ENCODE assay signal across 1 cellular context in the genomic region with DNA sequence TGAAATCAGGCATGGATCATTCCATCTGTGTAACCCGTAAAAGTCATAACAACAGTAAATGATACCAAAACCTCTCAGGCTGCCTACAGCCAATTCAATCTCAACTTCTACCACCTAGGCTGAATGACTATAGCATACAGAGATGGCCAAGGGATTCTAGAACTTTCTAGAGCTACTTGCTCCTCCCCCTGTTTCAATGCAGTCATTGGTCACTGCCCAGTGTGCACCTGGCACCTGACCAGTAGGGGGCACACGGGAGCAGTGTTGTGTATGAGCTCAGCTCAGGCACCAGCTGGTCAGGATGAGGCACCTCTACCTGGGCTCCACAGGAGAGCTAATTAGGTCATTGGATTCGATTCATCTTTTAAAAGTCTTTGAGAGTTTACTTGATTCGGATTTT.
TF ChIP-seq lines count a peak whose summit lies in the region.

No MANE protein-coding gene starts in this region.

TF ChIP-seq in GM12878, 131 proteins besides CTCF, POLR2A, EP300 and RAD21 (continued from another document):
- TF ChIP-seq, protein P1, sequence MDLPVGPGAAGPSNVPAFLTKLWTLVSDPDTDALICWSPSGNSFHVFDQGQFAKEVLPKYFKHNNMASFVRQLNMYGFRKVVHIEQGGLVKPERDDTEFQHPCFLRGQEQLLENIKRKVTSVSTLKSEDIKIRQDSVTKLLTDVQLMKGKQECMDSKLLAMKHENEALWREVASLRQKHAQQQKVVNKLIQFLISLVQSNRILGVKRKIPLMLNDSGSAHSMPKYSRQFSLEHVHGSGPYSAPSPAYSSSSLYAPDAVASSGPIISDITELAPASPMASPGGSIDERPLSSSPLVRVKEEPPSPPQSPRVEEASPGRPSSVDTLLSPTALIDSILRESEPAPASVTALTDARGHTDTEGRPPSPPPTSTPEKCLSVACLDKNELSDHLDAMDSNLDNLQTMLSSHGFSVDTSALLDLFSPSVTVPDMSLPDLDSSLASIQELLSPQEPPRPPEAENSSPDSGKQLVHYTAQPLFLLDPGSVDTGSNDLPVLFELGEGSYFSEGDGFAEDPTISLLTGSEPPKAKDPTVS (IDR thresholded peaks at IDR 0.05; ENCODE audit: low read depth, low read length): peak; percentile 67; the same call in 1 of the 2 replicates
- TF ChIP-seq TBL1XR1 (IDR thresholded peaks at IDR 0.05; ENCODE audit: low read depth, low read length) (no peak), RB1 (IDR thresholded peaks at IDR 0.05; ENCODE audit: borderline replicate concordance) (no peak), DPF2 (IDR thresholded peaks at IDR 0.05) (no peak), NFXL1 (IDR thresholded peaks at IDR 0.05; ENCODE audit: borderline replicate concordance) (no peak)
- TF ChIP-seq, protein P2, sequence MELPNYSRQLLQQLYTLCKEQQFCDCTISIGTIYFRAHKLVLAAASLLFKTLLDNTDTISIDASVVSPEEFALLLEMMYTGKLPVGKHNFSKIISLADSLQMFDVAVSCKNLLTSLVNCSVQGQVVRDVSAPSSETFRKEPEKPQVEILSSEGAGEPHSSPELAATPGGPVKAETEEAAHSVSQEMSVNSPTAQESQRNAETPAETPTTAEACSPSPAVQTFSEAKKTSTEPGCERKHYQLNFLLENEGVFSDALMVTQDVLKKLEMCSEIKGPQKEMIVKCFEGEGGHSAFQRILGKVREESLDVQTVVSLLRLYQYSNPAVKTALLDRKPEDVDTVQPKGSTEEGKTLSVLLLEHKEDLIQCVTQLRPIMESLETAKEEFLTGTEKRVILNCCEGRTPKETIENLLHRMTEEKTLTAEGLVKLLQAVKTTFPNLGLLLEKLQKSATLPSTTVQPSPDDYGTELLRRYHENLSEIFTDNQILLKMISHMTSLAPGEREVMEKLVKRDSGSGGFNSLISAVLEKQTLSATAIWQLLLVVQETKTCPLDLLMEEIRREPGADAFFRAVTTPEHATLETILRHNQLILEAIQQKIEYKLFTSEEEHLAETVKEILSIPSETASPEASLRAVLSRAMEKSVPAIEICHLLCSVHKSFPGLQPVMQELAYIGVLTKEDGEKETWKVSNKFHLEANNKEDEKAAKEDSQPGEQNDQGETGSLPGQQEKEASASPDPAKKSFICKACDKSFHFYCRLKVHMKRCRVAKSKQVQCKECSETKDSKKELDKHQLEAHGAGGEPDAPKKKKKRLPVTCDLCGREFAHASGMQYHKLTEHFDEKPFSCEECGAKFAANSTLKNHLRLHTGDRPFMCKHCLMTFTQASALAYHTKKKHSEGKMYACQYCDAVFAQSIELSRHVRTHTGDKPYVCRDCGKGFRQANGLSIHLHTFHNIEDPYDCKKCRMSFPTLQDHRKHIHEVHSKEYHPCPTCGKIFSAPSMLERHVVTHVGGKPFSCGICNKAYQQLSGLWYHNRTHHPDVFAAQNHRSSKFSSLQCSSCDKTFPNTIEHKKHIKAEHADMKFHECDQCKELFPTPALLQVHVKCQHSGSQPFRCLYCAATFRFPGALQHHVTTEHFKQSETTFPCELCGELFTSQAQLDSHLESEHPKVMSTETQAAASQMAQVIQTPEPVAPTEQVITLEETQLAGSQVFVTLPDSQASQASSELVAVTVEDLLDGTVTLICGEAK (IDR thresholded peaks at IDR 0.05; ENCODE audit: borderline replicate concordance): no peak
- TF ChIP-seq, protein P3, sequence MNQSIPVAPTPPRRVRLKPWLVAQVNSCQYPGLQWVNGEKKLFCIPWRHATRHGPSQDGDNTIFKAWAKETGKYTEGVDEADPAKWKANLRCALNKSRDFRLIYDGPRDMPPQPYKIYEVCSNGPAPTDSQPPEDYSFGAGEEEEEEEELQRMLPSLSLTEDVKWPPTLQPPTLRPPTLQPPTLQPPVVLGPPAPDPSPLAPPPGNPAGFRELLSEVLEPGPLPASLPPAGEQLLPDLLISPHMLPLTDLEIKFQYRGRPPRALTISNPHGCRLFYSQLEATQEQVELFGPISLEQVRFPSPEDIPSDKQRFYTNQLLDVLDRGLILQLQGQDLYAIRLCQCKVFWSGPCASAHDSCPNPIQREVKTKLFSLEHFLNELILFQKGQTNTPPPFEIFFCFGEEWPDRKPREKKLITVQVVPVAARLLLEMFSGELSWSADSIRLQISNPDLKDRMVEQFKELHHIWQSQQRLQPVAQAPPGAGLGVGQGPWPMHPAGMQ (IDR thresholded peaks at IDR 0.05; ENCODE audit: borderline replicate concordance): no peak
- TF ChIP-seq, protein P4, sequence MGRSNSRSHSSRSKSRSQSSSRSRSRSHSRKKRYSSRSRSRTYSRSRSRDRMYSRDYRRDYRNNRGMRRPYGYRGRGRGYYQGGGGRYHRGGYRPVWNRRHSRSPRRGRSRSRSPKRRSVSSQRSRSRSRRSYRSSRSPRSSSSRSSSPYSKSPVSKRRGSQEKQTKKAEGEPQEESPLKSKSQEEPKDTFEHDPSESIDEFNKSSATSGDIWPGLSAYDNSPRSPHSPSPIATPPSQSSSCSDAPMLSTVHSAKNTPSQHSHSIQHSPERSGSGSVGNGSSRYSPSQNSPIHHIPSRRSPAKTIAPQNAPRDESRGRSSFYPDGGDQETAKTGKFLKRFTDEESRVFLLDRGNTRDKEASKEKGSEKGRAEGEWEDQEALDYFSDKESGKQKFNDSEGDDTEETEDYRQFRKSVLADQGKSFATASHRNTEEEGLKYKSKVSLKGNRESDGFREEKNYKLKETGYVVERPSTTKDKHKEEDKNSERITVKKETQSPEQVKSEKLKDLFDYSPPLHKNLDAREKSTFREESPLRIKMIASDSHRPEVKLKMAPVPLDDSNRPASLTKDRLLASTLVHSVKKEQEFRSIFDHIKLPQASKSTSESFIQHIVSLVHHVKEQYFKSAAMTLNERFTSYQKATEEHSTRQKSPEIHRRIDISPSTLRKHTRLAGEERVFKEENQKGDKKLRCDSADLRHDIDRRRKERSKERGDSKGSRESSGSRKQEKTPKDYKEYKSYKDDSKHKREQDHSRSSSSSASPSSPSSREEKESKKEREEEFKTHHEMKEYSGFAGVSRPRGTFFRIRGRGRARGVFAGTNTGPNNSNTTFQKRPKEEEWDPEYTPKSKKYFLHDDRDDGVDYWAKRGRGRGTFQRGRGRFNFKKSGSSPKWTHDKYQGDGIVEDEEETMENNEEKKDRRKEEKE (IDR thresholded peaks at IDR 0.05): no peak
TF ChIP-seq in GM12878: peak in this region for 5.
